Comparison of ENCODE assay signal across 1 cellular context in genomic region chr1:109274533-109275476, GRCh38.
TF ChIP-seq lines count a peak whose summit lies in the region.

No MANE protein-coding gene starts in this region.

TF ChIP-seq in HepG2, 621 proteins besides CTCF, POLR2A, EP300 and RAD21 (continued from another document and continues in another):
- TF ChIP-seq ZNF318 (CRISPR knock-in tag; IDR thresholded peaks at IDR 0.05) (no peak), ZNF557 (CRISPR knock-in tag; IDR thresholded peaks at IDR 0.05) (0 out of 2 replicates have a peak, but pooled peaks have one; percentile 91), MEF2D (CRISPR knock-in tag; IDR thresholded peaks at IDR 0.05) (0 out of 2 replicates have a peak, but pooled peaks have one; percentile 34), MXD4 (CRISPR knock-in tag; IDR thresholded peaks at IDR 0.05) (no peak), CBFB (CRISPR knock-in tag; IDR thresholded peaks at IDR 0.05) (no peak; the same call in 1 of the 2 replicates), ZNF792 (CRISPR knock-in tag; IDR thresholded peaks at IDR 0.05) (peak; percentile 45; the same call in 1 of the 2 replicates), ZNF615 (CRISPR knock-in tag; IDR thresholded peaks at IDR 0.05; ENCODE audit: borderline replicate concordance) (peak; percentile 58; the same call in 1 of the 2 replicates), RCOR2 (CRISPR knock-in tag; IDR thresholded peaks at IDR 0.05) (0 out of 2 replicates have a peak, but pooled peaks have one; percentile 53), CBX2 (IDR thresholded peaks at IDR 0.05; ENCODE audit: low read depth, low read length) (no peak), CBX2 (CRISPR knock-in tag; IDR thresholded peaks at IDR 0.05; ENCODE audit: low read depth) (no peak), REST (IDR thresholded peaks at IDR 0.05; ENCODE audit: borderline replicate concordance in 1 of 2, low read depth in 1 of 2, low read length in 2 of 2) (no peak), MTA1 (CRISPR knock-in tag; IDR thresholded peaks at IDR 0.05; ENCODE audit: borderline replicate concordance) (peak; percentile 86), RBFOX2 (IDR thresholded peaks at IDR 0.05; ENCODE audit: low read depth, low read length) (peak; percentile 84), ZFX (CRISPR knock-in tag; IDR thresholded peaks at IDR 0.05; ENCODE audit: low read depth) (peak; percentile 37; the same call in 1 of the 2 replicates), FOXK2 (IDR thresholded peaks at IDR 0.05) (peak; percentile 49; the same call in 1 of the 2 replicates), BCL6 (CRISPR knock-in tag; IDR thresholded peaks at IDR 0.05) (peak; percentile 51; the same call in 1 of the 2 replicates), ZNF75D (CRISPR knock-in tag; IDR thresholded peaks at IDR 0.05; ENCODE audit: borderline replicate concordance) (no peak), ZNF674 (CRISPR knock-in tag; IDR thresholded peaks at IDR 0.05; ENCODE audit: low read depth) (0 out of 2 replicates have a peak, but pooled peaks have one; percentile 67), LBX2 (CRISPR knock-in tag; IDR thresholded peaks at IDR 0.05; ENCODE audit: borderline replicate concordance) (no peak), ZSCAN9 (CRISPR knock-in tag; IDR thresholded peaks at IDR 0.05; ENCODE audit: borderline replicate concordance) (peak; percentile 65; the same call in 1 of the 2 replicates), ZNF629 (CRISPR knock-in tag; conservative IDR thresholded peaks at IDR 0.05) (no peak), ZNF672 (CRISPR knock-in tag; IDR thresholded peaks at IDR 0.05) (no peak), KAT2B (IDR thresholded peaks at IDR 0.05; ENCODE audit: borderline replicate concordance, low read depth, low read length) (no peak), MEIS2 (CRISPR knock-in tag; IDR thresholded peaks at IDR 0.05) (peak; percentile 62; the same call in 1 of the 2 replicates), ZFY (CRISPR knock-in tag; IDR thresholded peaks at IDR 0.05) (peak; percentile 60; the same call in 1 of the 2 replicates), FOXK1 (CRISPR knock-in tag; IDR thresholded peaks at IDR 0.05; ENCODE audit: borderline replicate concordance, low read depth) (peak; percentile 65; the same call in 1 of the 2 replicates), ZNF580 (CRISPR knock-in tag; IDR thresholded peaks at IDR 0.05; ENCODE audit: borderline replicate concordance, low read depth) (no peak), ZBTB38 (CRISPR knock-in tag; IDR thresholded peaks at IDR 0.05) (peak; percentile 63; the same call in 1 of the 2 replicates), ZNF225 (CRISPR knock-in tag; IDR thresholded peaks at IDR 0.05) (no peak), ZNF264 (CRISPR knock-in tag; IDR thresholded peaks at IDR 0.05) (no peak), ZNF639 (CRISPR knock-in tag; conservative IDR thresholded peaks at IDR 0.05) (no peak; the same call in 1 of the 2 replicates), KLF12 (CRISPR knock-in tag; IDR thresholded peaks at IDR 0.05; ENCODE audit: borderline replicate concordance) (0 out of 2 replicates have a peak, but pooled peaks have one; percentile 60), ARID4A (CRISPR knock-in tag; IDR thresholded peaks at IDR 0.05; ENCODE audit: borderline replicate concordance) (peak; percentile 79; the same call in 1 of the 2 replicates), TCF7L2 (IDR thresholded peaks at IDR 0.05; ENCODE audit: low read depth, low read length) (no peak), MLX (CRISPR knock-in tag; IDR thresholded peaks at IDR 0.05) (peak; percentile 57; the same call in 1 of the 2 replicates), ZSCAN22 (CRISPR knock-in tag; IDR thresholded peaks at IDR 0.05) (no peak), RELA (CRISPR knock-in tag; IDR thresholded peaks at IDR 0.05) (no peak), ZNF333 (CRISPR knock-in tag; IDR thresholded peaks at IDR 0.05; ENCODE audit: borderline replicate concordance) (no peak), POLR2AphosphoS2 (IDR thresholded peaks at IDR 0.05; ENCODE audit: low read depth, low read length) (no peak), ZNF468 (CRISPR knock-in tag; IDR thresholded peaks at IDR 0.05) (no peak)
